Comparison of ENCODE assay signal across 1 cellular context in the genomic region with DNA sequence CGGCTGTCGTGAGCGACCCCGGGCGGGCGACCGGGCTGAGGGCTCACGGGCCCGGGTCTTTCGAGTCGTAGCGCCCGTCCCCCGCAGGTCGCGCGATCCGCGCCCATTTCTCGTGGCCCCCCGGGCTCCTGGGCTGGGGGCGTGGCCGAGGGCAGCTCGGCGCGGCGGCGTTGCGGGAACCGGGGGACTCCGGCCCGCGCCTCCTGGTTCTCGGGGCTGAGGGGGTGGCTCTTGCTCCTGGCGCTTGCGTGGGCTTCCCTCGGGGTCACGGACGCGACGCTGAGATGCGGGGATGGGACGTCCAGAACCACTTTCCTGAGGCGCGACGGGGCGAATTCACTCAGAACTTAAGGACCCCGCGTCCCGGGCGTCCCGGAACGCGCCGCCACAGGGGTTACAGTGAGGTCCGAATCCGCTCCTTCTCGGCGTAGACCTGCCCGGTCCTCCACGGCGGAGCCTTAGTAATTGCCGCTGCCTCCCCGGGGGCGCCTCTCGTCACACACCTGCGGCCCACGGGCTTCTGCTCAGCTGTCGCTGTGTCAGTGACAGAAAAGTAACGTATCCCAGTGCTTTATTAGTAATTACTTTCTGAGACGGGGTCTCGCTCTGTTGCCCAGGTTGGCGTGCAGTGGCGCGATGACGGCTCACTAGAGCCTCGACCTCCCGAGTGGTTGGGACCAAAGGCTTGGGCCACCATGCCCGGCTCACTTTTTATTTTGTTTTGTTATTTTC.
TF ChIP-seq lines count a peak whose summit lies in the region.

No MANE protein-coding gene starts in this region.

TF ChIP-seq in WTC11, 78 proteins besides CTCF, POLR2A, EP300 and RAD21 (continued from another document):
- TF ChIP-seq SP1 (CRISPR knock-in tag; conservative IDR thresholded peaks at IDR 0.05) (no peak), CREM (CRISPR knock-in tag; IDR thresholded peaks at IDR 0.05) (no peak), ZNF317 (CRISPR knock-in tag; IDR thresholded peaks at IDR 0.05; ENCODE audit: borderline replicate concordance, low read depth) (no peak), ATF1 (CRISPR knock-in tag; IDR thresholded peaks at IDR 0.05) (no peak), JUN (CRISPR knock-in tag; IDR thresholded peaks at IDR 0.05) (0 out of 2 replicates have a peak, but pooled peaks have one; percentile 12), MXD4 (CRISPR knock-in tag; IDR thresholded peaks at IDR 0.05; ENCODE audit: borderline replicate concordance) (no peak), ZNF263 (CRISPR knock-in tag; IDR thresholded peaks at IDR 0.05; ENCODE audit: low read depth) (no peak), ZNF138 (CRISPR knock-in tag; conservative IDR thresholded peaks at IDR 0.05) (no peak), NFATC4 (CRISPR knock-in tag; IDR thresholded peaks at IDR 0.05) (no peak)
- TF ChIP-seq, protein P1, sequence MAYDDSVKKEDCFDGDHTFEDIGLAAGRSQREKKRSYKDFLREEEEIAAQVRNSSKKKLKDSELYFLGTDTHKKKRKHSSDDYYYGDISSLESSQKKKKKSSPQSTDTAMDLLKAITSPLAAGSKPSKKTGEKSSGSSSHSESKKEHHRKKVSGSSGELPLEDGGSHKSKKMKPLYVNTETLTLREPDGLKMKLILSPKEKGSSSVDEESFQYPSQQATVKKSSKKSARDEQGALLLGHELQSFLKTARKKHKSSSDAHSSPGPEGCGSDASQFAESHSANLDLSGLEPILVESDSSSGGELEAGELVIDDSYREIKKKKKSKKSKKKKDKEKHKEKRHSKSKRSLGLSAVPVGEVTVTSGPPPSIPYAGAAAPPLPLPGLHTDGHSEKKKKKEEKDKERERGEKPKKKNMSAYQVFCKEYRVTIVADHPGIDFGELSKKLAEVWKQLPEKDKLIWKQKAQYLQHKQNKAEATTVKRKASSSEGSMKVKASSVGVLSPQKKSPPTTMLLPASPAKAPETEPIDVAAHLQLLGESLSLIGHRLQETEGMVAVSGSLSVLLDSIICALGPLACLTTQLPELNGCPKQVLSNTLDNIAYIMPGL (CRISPR knock-in tag; IDR thresholded peaks at IDR 0.05), result 0 out of 2 replicates have a peak, but pooled peaks have one; percentile 11
- TF ChIP-seq, protein P2, sequence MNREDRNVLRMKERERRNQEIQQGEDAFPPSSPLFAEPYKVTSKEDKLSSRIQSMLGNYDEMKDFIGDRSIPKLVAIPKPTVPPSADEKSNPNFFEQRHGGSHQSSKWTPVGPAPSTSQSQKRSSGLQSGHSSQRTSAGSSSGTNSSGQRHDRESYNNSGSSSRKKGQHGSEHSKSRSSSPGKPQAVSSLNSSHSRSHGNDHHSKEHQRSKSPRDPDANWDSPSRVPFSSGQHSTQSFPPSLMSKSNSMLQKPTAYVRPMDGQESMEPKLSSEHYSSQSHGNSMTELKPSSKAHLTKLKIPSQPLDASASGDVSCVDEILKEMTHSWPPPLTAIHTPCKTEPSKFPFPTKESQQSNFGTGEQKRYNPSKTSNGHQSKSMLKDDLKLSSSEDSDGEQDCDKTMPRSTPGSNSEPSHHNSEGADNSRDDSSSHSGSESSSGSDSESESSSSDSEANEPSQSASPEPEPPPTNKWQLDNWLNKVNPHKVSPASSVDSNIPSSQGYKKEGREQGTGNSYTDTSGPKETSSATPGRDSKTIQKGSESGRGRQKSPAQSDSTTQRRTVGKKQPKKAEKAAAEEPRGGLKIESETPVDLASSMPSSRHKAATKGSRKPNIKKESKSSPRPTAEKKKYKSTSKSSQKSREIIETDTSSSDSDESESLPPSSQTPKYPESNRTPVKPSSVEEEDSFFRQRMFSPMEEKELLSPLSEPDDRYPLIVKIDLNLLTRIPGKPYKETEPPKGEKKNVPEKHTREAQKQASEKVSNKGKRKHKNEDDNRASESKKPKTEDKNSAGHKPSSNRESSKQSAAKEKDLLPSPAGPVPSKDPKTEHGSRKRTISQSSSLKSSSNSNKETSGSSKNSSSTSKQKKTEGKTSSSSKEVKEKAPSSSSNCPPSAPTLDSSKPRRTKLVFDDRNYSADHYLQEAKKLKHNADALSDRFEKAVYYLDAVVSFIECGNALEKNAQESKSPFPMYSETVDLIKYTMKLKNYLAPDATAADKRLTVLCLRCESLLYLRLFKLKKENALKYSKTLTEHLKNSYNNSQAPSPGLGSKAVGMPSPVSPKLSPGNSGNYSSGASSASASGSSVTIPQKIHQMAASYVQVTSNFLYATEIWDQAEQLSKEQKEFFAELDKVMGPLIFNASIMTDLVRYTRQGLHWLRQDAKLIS (CRISPR knock-in tag; IDR thresholded peaks at IDR 0.05; ENCODE audit: borderline replicate concordance), result no peak
- TF ChIP-seq, protein P3, sequence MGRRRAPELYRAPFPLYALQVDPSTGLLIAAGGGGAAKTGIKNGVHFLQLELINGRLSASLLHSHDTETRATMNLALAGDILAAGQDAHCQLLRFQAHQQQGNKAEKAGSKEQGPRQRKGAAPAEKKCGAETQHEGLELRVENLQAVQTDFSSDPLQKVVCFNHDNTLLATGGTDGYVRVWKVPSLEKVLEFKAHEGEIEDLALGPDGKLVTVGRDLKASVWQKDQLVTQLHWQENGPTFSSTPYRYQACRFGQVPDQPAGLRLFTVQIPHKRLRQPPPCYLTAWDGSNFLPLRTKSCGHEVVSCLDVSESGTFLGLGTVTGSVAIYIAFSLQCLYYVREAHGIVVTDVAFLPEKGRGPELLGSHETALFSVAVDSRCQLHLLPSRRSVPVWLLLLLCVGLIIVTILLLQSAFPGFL (CRISPR knock-in tag; IDR thresholded peaks at IDR 0.05; ENCODE audit: borderline replicate concordance), result no peak
- TF ChIP-seq, protein P4, sequence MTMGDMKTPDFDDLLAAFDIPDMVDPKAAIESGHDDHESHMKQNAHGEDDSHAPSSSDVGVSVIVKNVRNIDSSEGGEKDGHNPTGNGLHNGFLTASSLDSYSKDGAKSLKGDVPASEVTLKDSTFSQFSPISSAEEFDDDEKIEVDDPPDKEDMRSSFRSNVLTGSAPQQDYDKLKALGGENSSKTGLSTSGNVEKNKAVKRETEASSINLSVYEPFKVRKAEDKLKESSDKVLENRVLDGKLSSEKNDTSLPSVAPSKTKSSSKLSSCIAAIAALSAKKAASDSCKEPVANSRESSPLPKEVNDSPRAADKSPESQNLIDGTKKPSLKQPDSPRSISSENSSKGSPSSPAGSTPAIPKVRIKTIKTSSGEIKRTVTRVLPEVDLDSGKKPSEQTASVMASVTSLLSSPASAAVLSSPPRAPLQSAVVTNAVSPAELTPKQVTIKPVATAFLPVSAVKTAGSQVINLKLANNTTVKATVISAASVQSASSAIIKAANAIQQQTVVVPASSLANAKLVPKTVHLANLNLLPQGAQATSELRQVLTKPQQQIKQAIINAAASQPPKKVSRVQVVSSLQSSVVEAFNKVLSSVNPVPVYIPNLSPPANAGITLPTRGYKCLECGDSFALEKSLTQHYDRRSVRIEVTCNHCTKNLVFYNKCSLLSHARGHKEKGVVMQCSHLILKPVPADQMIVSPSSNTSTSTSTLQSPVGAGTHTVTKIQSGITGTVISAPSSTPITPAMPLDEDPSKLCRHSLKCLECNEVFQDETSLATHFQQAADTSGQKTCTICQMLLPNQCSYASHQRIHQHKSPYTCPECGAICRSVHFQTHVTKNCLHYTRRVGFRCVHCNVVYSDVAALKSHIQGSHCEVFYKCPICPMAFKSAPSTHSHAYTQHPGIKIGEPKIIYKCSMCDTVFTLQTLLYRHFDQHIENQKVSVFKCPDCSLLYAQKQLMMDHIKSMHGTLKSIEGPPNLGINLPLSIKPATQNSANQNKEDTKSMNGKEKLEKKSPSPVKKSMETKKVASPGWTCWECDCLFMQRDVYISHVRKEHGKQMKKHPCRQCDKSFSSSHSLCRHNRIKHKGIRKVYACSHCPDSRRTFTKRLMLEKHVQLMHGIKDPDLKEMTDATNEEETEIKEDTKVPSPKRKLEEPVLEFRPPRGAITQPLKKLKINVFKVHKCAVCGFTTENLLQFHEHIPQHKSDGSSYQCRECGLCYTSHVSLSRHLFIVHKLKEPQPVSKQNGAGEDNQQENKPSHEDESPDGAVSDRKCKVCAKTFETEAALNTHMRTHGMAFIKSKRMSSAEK (CRISPR knock-in tag; IDR thresholded peaks at IDR 0.05; ENCODE audit: borderline replicate concordance), result no peak
- TF ChIP-seq, protein P5, sequence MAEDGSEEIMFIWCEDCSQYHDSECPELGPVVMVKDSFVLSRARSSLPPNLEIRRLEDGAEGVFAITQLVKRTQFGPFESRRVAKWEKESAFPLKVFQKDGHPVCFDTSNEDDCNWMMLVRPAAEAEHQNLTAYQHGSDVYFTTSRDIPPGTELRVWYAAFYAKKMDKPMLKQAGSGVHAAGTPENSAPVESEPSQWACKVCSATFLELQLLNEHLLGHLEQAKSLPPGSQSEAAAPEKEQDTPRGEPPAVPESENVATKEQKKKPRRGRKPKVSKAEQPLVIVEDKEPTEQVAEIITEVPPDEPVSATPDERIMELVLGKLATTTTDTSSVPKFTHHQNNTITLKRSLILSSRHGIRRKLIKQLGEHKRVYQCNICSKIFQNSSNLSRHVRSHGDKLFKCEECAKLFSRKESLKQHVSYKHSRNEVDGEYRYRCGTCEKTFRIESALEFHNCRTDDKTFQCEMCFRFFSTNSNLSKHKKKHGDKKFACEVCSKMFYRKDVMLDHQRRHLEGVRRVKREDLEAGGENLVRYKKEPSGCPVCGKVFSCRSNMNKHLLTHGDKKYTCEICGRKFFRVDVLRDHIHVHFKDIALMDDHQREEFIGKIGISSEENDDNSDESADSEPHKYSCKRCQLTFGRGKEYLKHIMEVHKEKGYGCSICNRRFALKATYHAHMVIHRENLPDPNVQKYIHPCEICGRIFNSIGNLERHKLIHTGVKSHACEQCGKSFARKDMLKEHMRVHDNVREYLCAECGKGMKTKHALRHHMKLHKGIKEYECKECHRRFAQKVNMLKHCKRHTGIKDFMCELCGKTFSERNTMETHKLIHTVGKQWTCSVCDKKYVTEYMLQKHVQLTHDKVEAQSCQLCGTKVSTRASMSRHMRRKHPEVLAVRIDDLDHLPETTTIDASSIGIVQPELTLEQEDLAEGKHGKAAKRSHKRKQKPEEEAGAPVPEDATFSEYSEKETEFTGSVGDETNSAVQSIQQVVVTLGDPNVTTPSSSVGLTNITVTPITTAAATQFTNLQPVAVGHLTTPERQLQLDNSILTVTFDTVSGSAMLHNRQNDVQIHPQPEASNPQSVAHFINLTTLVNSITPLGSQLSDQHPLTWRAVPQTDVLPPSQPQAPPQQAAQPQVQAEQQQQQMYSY (CRISPR knock-in tag; IDR thresholded peaks at IDR 0.05), result no peak
- TF ChIP-seq, protein P6, sequence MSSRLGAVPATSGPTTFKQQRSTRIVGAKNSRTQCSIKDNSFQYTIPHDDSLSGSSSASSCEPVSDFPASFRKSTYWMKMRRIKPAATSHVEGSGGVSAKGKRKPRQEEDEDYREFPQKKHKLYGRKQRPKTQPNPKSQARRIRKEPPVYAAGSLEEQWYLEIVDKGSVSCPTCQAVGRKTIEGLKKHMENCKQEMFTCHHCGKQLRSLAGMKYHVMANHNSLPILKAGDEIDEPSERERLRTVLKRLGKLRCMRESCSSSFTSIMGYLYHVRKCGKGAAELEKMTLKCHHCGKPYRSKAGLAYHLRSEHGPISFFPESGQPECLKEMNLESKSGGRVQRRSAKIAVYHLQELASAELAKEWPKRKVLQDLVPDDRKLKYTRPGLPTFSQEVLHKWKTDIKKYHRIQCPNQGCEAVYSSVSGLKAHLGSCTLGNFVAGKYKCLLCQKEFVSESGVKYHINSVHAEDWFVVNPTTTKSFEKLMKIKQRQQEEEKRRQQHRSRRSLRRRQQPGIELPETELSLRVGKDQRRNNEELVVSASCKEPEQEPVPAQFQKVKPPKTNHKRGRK (CRISPR knock-in tag; IDR thresholded peaks at IDR 0.05; ENCODE audit: borderline replicate concordance), result no peak
- TF ChIP-seq, protein P7, sequence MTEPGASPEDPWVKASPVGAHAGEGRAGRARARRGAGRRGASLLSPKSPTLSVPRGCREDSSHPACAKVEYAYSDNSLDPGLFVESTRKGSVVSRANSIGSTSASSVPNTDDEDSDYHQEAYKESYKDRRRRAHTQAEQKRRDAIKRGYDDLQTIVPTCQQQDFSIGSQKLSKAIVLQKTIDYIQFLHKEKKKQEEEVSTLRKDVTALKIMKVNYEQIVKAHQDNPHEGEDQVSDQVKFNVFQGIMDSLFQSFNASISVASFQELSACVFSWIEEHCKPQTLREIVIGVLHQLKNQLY (CRISPR knock-in tag; IDR thresholded peaks at IDR 0.05), result no peak
- TF ChIP-seq, protein P8, sequence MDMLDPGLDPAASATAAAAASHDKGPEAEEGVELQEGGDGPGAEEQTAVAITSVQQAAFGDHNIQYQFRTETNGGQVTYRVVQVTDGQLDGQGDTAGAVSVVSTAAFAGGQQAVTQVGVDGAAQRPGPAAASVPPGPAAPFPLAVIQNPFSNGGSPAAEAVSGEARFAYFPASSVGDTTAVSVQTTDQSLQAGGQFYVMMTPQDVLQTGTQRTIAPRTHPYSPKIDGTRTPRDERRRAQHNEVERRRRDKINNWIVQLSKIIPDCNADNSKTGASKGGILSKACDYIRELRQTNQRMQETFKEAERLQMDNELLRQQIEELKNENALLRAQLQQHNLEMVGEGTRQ (CRISPR knock-in tag; IDR thresholded peaks at IDR 0.05), result no peak
- TF ChIP-seq, protein P9, sequence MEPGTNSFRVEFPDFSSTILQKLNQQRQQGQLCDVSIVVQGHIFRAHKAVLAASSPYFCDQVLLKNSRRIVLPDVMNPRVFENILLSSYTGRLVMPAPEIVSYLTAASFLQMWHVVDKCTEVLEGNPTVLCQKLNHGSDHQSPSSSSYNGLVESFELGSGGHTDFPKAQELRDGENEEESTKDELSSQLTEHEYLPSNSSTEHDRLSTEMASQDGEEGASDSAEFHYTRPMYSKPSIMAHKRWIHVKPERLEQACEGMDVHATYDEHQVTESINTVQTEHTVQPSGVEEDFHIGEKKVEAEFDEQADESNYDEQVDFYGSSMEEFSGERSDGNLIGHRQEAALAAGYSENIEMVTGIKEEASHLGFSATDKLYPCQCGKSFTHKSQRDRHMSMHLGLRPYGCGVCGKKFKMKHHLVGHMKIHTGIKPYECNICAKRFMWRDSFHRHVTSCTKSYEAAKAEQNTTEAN (CRISPR knock-in tag; IDR thresholded peaks at IDR 0.05), result no peak
- TF ChIP-seq, protein P10, sequence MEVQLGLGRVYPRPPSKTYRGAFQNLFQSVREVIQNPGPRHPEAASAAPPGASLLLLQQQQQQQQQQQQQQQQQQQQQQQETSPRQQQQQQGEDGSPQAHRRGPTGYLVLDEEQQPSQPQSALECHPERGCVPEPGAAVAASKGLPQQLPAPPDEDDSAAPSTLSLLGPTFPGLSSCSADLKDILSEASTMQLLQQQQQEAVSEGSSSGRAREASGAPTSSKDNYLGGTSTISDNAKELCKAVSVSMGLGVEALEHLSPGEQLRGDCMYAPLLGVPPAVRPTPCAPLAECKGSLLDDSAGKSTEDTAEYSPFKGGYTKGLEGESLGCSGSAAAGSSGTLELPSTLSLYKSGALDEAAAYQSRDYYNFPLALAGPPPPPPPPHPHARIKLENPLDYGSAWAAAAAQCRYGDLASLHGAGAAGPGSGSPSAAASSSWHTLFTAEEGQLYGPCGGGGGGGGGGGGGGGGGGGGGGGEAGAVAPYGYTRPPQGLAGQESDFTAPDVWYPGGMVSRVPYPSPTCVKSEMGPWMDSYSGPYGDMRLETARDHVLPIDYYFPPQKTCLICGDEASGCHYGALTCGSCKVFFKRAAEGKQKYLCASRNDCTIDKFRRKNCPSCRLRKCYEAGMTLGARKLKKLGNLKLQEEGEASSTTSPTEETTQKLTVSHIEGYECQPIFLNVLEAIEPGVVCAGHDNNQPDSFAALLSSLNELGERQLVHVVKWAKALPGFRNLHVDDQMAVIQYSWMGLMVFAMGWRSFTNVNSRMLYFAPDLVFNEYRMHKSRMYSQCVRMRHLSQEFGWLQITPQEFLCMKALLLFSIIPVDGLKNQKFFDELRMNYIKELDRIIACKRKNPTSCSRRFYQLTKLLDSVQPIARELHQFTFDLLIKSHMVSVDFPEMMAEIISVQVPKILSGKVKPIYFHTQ (CRISPR knock-in tag; IDR thresholded peaks at IDR 0.05), result no peak
